11 cellular contexts compared by ENCODE assay signal in the genomic region with DNA sequence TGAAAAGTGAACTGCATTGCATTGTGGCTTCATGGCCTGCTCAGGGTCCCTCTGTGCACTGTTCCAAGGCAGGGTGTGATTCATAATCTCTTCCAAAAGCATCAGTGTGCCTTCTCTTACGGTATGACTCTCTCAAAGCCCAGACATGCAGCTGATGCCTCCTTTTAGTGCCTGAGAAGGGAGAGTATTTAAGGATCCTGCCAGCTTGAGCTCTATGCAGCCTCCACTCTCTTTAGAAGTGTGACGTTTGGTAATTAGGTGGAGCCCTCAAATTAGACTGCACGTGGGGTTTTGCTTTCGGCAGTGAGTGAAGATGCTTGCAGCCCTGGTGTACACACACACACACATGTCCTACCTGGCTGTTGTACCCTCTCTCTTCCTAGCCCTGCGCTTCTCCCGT. TPM values are rescaled to one million over a fixed set of nuclear protein-coding genes. Genes with fewer than 3 reads are reported as not detected.
DNase-seq lines count a peak whose midpoint lies in the region; ATAC-seq and TF ChIP-seq lines count a peak whose summit lies in the region.
"Had no signal": no experiment of that assay in that cellular context is flagged by ENCODE, and none has a peak within 500 bp of the region (broad histone marks: within the 10 kb centered on the region; RNA-seq: fewer than 3 reads in every experiment).

No MANE protein-coding gene starts in this region.

- DNase-seq in activated CD4-positive, alpha-beta T cell treated with anti-CD3 and anti-CD28 coated beads, Interleukin-2, amount 10 ng/mL, durations not matched to agents 24 days and 14 days: peak; percentile 74
- no peak for DNase-seq in activated CD4-positive, alpha-beta T cell treated with anti-CD3 and anti-CD28 coated beads for 4 hours
- DNase-seq in OCI-LY7 (ENCODE audit: low spot score) (peak; percentile 86), putamen (ENCODE audit: low spot score) (peak; percentile 46), GM03348 (ENCODE audit: low spot score) (no peak), NCI-H2107 (lab: John Stamatoyannopoulos, UW) (no peak)
- DNase-seq: H7 had no signal

- H3K79me2 ChIP-seq in OCI-LY7 (ENCODE audit: insufficient read depth, low read depth, low read length): peaks cover 58% of the 10 kb centered on the region

- peak overlapping the region; percentile 63 for H3K4me3 Mint-ChIP-seq in activated CD4-positive, alpha-beta T cell treated with anti-CD3 and anti-CD28 coated beads, Interleukin-2, amount 10 ng/mL, durations not matched to agents 24 days and 14 days
- peak overlapping the region; percentile 46 to 93 (median 71) for H3K4me3 Mint-ChIP-seq in brain

- no peaks in the 10 kb centered on the region for H3K9me3 Mint-ChIP-seq in activated CD4-positive, alpha-beta T cell treated with anti-CD3 and anti-CD28 coated beads, Interleukin-2, amount 10 ng/mL, durations not matched to agents 24 days and 14 days
- peaks cover 4 to 24% (median 17%) of the 10 kb centered on the region in 5 experiments for H3K9me3 Mint-ChIP-seq in brain

- H3K4me1 ChIP-seq in OCI-LY7 (ENCODE audit: insufficient read depth, low read length, poor library complexity, severe bottlenecking): peaks cover 76% of the 10 kb centered on the region

- H3K27ac Mint-ChIP-seq in activated CD4-positive, alpha-beta T cell treated with anti-CD3 and anti-CD28 coated beads, Interleukin-2, amount 10 ng/mL, durations not matched to agents 24 days and 14 days: peak overlapping the region; percentile 81
- peak overlapping the region; percentile 64 to 100 (median 72) for H3K27ac Mint-ChIP-seq in brain

- no peaks in the 10 kb centered on the region for H4K20me1 ChIP-seq in OCI-LY7 (ENCODE audit: insufficient read depth, low read length)

- H3K4me2 ChIP-seq in OCI-LY7 (ENCODE audit: low read length): peak overlapping the region; percentile 88

- H3K9me2 ChIP-seq in OCI-LY7 (ENCODE audit: insufficient read depth, low read length): no peaks in the 10 kb centered on the region

- TF ChIP-seq CTCF in OCI-LY7 (conservative IDR thresholded peaks at IDR 0.05; ENCODE audit: low read length): no peak
- TF ChIP-seq CTCF in brain (conservative IDR thresholded peaks at IDR 0.05): no peak

- POLR2A ChIA-PET in OCI-LY7 (lab: Charles Lee): interaction anchor here (0.6 to 4.6 kb wide), 9 partner anchors 9 to 171 kb away, joined by 3 to 31 read pairs (median 6); no protein-coding TSS in a partner anchor

- peak overlapping the region; percentile 100 for H3K27ac ChIP-seq in OCI-LY7 (ENCODE audit: low read depth, low read length, poor library complexity, severe bottlenecking)

- ATAC-seq in HG02588 (IDR thresholded peaks at IDR 0.05; ENCODE audit: unreplicated experiment): no peak
- ATAC-seq: sciatic nerve had no signal

- CTCF ChIA-PET in OCI-LY7 (lab: Charles Lee; ENCODE audit: unreplicated experiment): interaction anchor here (1.7 to 1.9 kb wide), 2 partner anchors 45 to 145 kb away, joined by 7 to 9 read pairs; a partner anchor contains a TSS

- peaks cover 13% of the 10 kb centered on the region; the same call in 1 of the 2 replicates for H3K9me3 ChIP-seq in OCI-LY7 (ENCODE audit: low read length)

- H3K4me1 Mint-ChIP-seq in activated CD4-positive, alpha-beta T cell treated with anti-CD3 and anti-CD28 coated beads, Interleukin-2, amount 10 ng/mL, durations not matched to agents 24 days and 14 days: peaks cover 32% of the 10 kb centered on the region
- peaks cover 67% of the 10 kb centered on the region for H3K4me1 Mint-ChIP-seq in brain

- H3K36me3 ChIP-seq in OCI-LY7 (ENCODE audit: insufficient read depth, low read length): peaks cover 11% of the 10 kb centered on the region

- BruUV-seq in OCI-LY7 (replicated peaks; lab: Mats Ljungman, UMichigan): no TSS peak

- intact Hi-C loops in activated CD4-positive, alpha-beta T cell treated with anti-CD3 and anti-CD28 coated beads, Interleukin-2, amount 10 ng/mL, durations not matched to agents 24 days and 14 days (cut with micrococcal nuclease): no loop called here
- intact Hi-C loops in OCI-LY7 (cut with micrococcal nuclease; ENCODE audit: unreplicated experiment): loop anchor here (2.0 to 5.0 kb wide), 5 partner anchors 106 to 1320 kb away; a partner anchor contains a TSS

- H3K4me3 ChIP-seq in OCI-LY7 (ENCODE audit: low read depth, low read length, poor library complexity, severe bottlenecking): peak overlapping the region; percentile 96
- H3K4me3 ChIP-seq: lung had no signal

- H3K36me3 Mint-ChIP-seq in activated CD4-positive, alpha-beta T cell treated with anti-CD3 and anti-CD28 coated beads, Interleukin-2, amount 10 ng/mL, durations not matched to agents 24 days and 14 days (ENCODE audit: low read depth): peaks cover 11% of the 10 kb centered on the region
- H3K36me3 Mint-ChIP-seq in brain: peaks cover 17% of the 10 kb centered on the region

- H2AFZ ChIP-seq in OCI-LY7 (ENCODE audit: low read length): no peak overlapping the region

- H3K27me3 Mint-ChIP-seq in activated CD4-positive, alpha-beta T cell treated with anti-CD3 and anti-CD28 coated beads, Interleukin-2, amount 10 ng/mL, durations not matched to agents 24 days and 14 days: no peaks in the 10 kb centered on the region
- H3K27me3 Mint-ChIP-seq in brain: peaks cover 15% of the 10 kb centered on the region

RNA-seq across cellular contexts. Expression of a gene that starts 2.5 kb away (rescaled TPM):
- total RNA-seq in activated CD4-positive, alpha-beta T cell treated with anti-CD3 and anti-CD28 coated beads, Interleukin-2, amount 10 ng/mL, durations not matched to agents 24 days and 14 days: 50.5 and 51.5 TPM in 2 replicates
- 43.4 and 59.5 TPM in 2 replicates for total RNA-seq in OCI-LY7 (2014; rRNA removed; shearing (Covaris generic))
- total RNA-seq in OCI-LY7 (2022): 39.0 and 42.0 TPM in 2 replicates
- 13.9 TPM for polyA plus RNA-seq in brain (ENCODE audit: insufficient read depth, low read depth, low replicate concordance)

RNA-seq across cellular contexts. Expression of a gene that starts 45.3 kb away (rescaled TPM):
- 15.0 and 15.9 TPM in 2 replicates for total RNA-seq in activated CD4-positive, alpha-beta T cell treated with anti-CD3 and anti-CD28 coated beads, Interleukin-2, amount 10 ng/mL, durations not matched to agents 24 days and 14 days
- total RNA-seq in OCI-LY7 (2014; rRNA removed; shearing (Covaris generic)): 15.2 and 21.6 TPM in 2 replicates
- total RNA-seq in OCI-LY7 (2022): 16.0 and 17.9 TPM in 2 replicates
- 3.9 TPM for polyA plus RNA-seq in brain (ENCODE audit: insufficient read depth, low read depth, low replicate concordance)

RNA-seq across cellular contexts. Expression of a gene that starts 45.5 kb away (rescaled TPM):
- total RNA-seq in activated CD4-positive, alpha-beta T cell treated with anti-CD3 and anti-CD28 coated beads, Interleukin-2, amount 10 ng/mL, durations not matched to agents 24 days and 14 days: 46.2 and 48.1 TPM in 2 replicates
- 26.8 and 36.5 TPM in 2 replicates for total RNA-seq in OCI-LY7 (2014; rRNA removed; shearing (Covaris generic))
- 71.0 and 71.7 TPM in 2 replicates for total RNA-seq in OCI-LY7 (2022)
- polyA plus RNA-seq in brain (ENCODE audit: insufficient read depth, low read depth, low replicate concordance): 28.6 TPM

Comparison
In these comparisons a context has a peak if more than half of its experiments do, and no peak if none do; other contexts are left out.
1. DNase-seq: peak in activated CD4-positive, alpha-beta T cell treated with anti-CD3 and anti-CD28 coated beads, Interleukin-2, amount 10 ng/mL, durations not matched to agents 24 days and 14 days (single experiment), OCI-LY7 (single experiment) and putamen (single experiment); none in activated CD4-positive, alpha-beta T cell treated with anti-CD3 and anti-CD28 coated beads for 4 hours (0 of 2), GM03348 (single experiment) and NCI-H2107 (single experiment).